26 cellular contexts compared by ENCODE assay signal in genomic region chr10:8794860-8795259, GRCh38.
DNase-seq lines count a peak whose midpoint lies in the region; ATAC-seq and TF ChIP-seq lines count a peak whose summit lies in the region.
"Had no signal": no experiment of that assay in that cellular context is flagged by ENCODE, and none has a peak within 500 bp of the region (broad histone marks: within the 10 kb centered on the region; RNA-seq: fewer than 3 reads in every experiment).

No MANE protein-coding gene starts in this region.

- peak; percentile 40 for ATAC-seq in stimulated activated naive CD8-positive, alpha-beta T cell treated with anti-CD3 and anti-CD28 coated beads, Interleukin-15, Interleukin-2, amounts not matched to agents 100 U/mL and 50 U/mL, for 24 hours
- ATAC-seq in stimulated activated naive CD8-positive, alpha-beta T cell treated with anti-CD3 and anti-CD28 coated beads, Interleukin-15, amount 100 ng/mL, for 72 hours = no peak
- ATAC-seq: CD8-positive, alpha-beta T cell; Right ventricle myocardium inferior had no signal

- H3K4me1 ChIP-seq in thyroid gland = peaks cover 8 to 11% of the 10 kb centered on the region in 2 donors

- H3K27ac Mint-ChIP-seq in T-helper 2 cell treated with Interferon-gamma antibody and Interleukin-4, amounts not matched to agents 5 μg/mL and 100 μg/mL, for 36 hours = no peak overlapping the region
- H3K27ac Mint-ChIP-seq in activated T-cell treated with anti-CD3 and anti-CD28 coated beads, Interleukin-2, amount 50 U/mL, for 24 hours = no peak overlapping the region
- no peak overlapping the region for H3K27ac Mint-ChIP-seq in stimulated activated naive CD8-positive, alpha-beta T cell treated with anti-CD3 and anti-CD28 coated beads, Interleukin-15, amount 100 ng/mL, for 72 hours
- H3K27ac Mint-ChIP-seq: B cell, IgD-negative memory B cell had no signal

- H3K4me3 ChIP-seq in thyroid gland (replicated peaks in 1 of 3) = no peak overlapping the region
- H3K4me3 ChIP-seq: PC-9 had no signal

- H3K27me3 ChIP-seq in thyroid gland = no peaks in the 10 kb centered on the region

- no peak for TF ChIP-seq POLR2A in thyroid gland (IDR thresholded peaks at IDR 0.05)

- intact Hi-C loops in thyroid gland (cut with DNase I) = no loop called here

- DNase-seq in T-helper 2 cell treated with Interferon-gamma antibody and Interleukin-4, amounts not matched to agents 5 μg/mL and 100 μg/mL, for 36 hours (ENCODE audit: low spot score) = peak; percentile 48
- DNase-seq in T-helper 2 cell = no peak
- peak; percentile 32 for DNase-seq in activated T-cell treated with anti-CD3 and anti-CD28 coated beads, Interleukin-2, amount 50 U/mL, for 24 hours
- no peak for DNase-seq in activated T-cell treated with anti-CD3 and anti-CD28 coated beads, Interleukin-2, amount 50 U/mL, for 1 hour
- DNase-seq in stimulated activated naive CD8-positive, alpha-beta T cell treated with anti-CD3 and anti-CD28 coated beads, Interleukin-15, Interleukin-2, amounts not matched to agents 100 U/mL and 50 U/mL, for 24 hours = peak; percentile 9
- DNase-seq in stimulated activated naive CD8-positive, alpha-beta T cell treated with anti-CD3 and anti-CD28 coated beads, Interleukin-15, amount 100 ng/mL, for 72 hours = no peak
- DNase-seq in thyroid gland = no peak
- DNase-seq in activated gamma-delta T cell (lab: John Stamatoyannopoulos, UW) = no peak
- DNase-seq: CD8-positive, alpha-beta T cell; DMS 273 treated with DMSO at 0.1 percent for 48 hours; DMS79; GF-D8; HCEC 1CT; MM.1S; NCI-H1048; NCI-H1417; NCI-H1694; NCI-H2029 treated with DMSO at 0.1 percent for 48 hours; NCI-H526 treated with DMSO at 0.1 percent for 48 hours; PC-9 had no signal

- no peaks in the 10 kb centered on the region for H3K27me3 Mint-ChIP-seq in T-helper 2 cell treated with Interferon-gamma antibody and Interleukin-4, amounts not matched to agents 5 μg/mL and 100 μg/mL, for 36 hours (ENCODE audit: low read depth)
- H3K27me3 Mint-ChIP-seq in activated T-cell treated with anti-CD3 and anti-CD28 coated beads, Interleukin-2, amount 50 U/mL, for 24 hours = peaks cover 2% of the 10 kb centered on the region
- H3K27me3 Mint-ChIP-seq in stimulated activated naive CD8-positive, alpha-beta T cell treated with anti-CD3 and anti-CD28 coated beads, Interleukin-15, amount 100 ng/mL, for 72 hours = no peaks in the 10 kb centered on the region
- H3K27me3 Mint-ChIP-seq: B cell, IgD-negative memory B cell had no signal

- no peaks in the 10 kb centered on the region for H3K36me3 Mint-ChIP-seq in T-helper 2 cell treated with Interferon-gamma antibody and Interleukin-4, amounts not matched to agents 5 μg/mL and 100 μg/mL, for 36 hours (ENCODE audit: low read depth)
- H3K36me3 Mint-ChIP-seq in activated T-cell treated with anti-CD3 and anti-CD28 coated beads, Interleukin-2, amount 50 U/mL, for 24 hours (ENCODE audit: low read depth) = no peaks in the 10 kb centered on the region
- H3K36me3 Mint-ChIP-seq: CD8-positive, alpha-beta T cell; IgD-negative memory B cell had no signal

- no peaks in the 10 kb centered on the region for H3K9me3 ChIP-seq in thyroid gland

- WGBS in thyroid gland, 2 donors = 89 to 92% methylated on average over 2 of the region's 2 CpGs

- H3K4me3 Mint-ChIP-seq in T-helper 2 cell treated with Interferon-gamma antibody and Interleukin-4, amounts not matched to agents 5 μg/mL and 100 μg/mL, for 36 hours = no peak overlapping the region
- no peak overlapping the region for H3K4me3 Mint-ChIP-seq in activated T-cell treated with anti-CD3 and anti-CD28 coated beads, Interleukin-2, amount 50 U/mL, for 24 hours
- no peak overlapping the region for H3K4me3 Mint-ChIP-seq in stimulated activated naive CD8-positive, alpha-beta T cell treated with anti-CD3 and anti-CD28 coated beads, Interleukin-15, amount 100 ng/mL, for 72 hours
- H3K4me3 Mint-ChIP-seq: B cell; CD8-positive, alpha-beta T cell; IgD-negative memory B cell had no signal

- peaks cover 14% of the 10 kb centered on the region for H3K9me3 Mint-ChIP-seq in T-helper 2 cell treated with Interferon-gamma antibody and Interleukin-4, amounts not matched to agents 5 μg/mL and 100 μg/mL, for 36 hours
- H3K9me3 Mint-ChIP-seq in activated T-cell treated with anti-CD3 and anti-CD28 coated beads, Interleukin-2, amount 50 U/mL, for 24 hours = peaks cover 4% of the 10 kb centered on the region
- peaks cover 4 to 16% of the 10 kb centered on the region in 2 donors for H3K9me3 Mint-ChIP-seq in stimulated activated naive CD8-positive, alpha-beta T cell treated with anti-CD3 and anti-CD28 coated beads, Interleukin-15, amount 100 ng/mL, for 72 hours
- H3K9me3 Mint-ChIP-seq: CD8-positive, alpha-beta T cell had no signal

- H3K36me3 ChIP-seq in thyroid gland = no peaks in the 10 kb centered on the region

- peak overlapping the region in 2 of 3 donors; percentile 41 to 67 for H3K27ac ChIP-seq in thyroid gland
- H3K27ac ChIP-seq: 22Rv1, C4-2B, KMS-11, PC-9 had no signal

- H3K4me1 Mint-ChIP-seq in T-helper 2 cell treated with Interferon-gamma antibody and Interleukin-4, amounts not matched to agents 5 μg/mL and 100 μg/mL, for 36 hours (ENCODE audit: low read depth) = peaks cover 5% of the 10 kb centered on the region
- peaks cover 15% of the 10 kb centered on the region for H3K4me1 Mint-ChIP-seq in activated T-cell treated with anti-CD3 and anti-CD28 coated beads, Interleukin-2, amount 50 U/mL, for 24 hours (ENCODE audit: low read depth)
- no peaks in the 10 kb centered on the region for H3K4me1 Mint-ChIP-seq in stimulated activated naive CD8-positive, alpha-beta T cell treated with anti-CD3 and anti-CD28 coated beads, Interleukin-15, amount 100 ng/mL, for 72 hours
- H3K4me1 Mint-ChIP-seq: B cell, IgD-negative memory B cell had no signal

- no peak for TF ChIP-seq CTCF in thyroid gland (IDR thresholded peaks at IDR 0.05)

Comparison
In these comparisons a context has a peak if more than half of its experiments do, and no peak if none do; other contexts are left out.
1. DNase-seq: peak in T-helper 2 cell treated with Interferon-gamma antibody and Interleukin-4, amounts not matched to agents 5 μg/mL and 100 μg/mL, for 36 hours (single experiment), activated T-cell treated with anti-CD3 and anti-CD28 coated beads, Interleukin-2, amount 50 U/mL, for 24 hours (single experiment) and stimulated activated naive CD8-positive, alpha-beta T cell treated with anti-CD3 and anti-CD28 coated beads, Interleukin-15, Interleukin-2, amounts not matched to agents 100 U/mL and 50 U/mL, for 24 hours (single experiment); none in T-helper 2 cell (0 of 5), activated T-cell treated with anti-CD3 and anti-CD28 coated beads, Interleukin-2, amount 50 U/mL, for 1 hour (single experiment), stimulated activated naive CD8-positive, alpha-beta T cell treated with anti-CD3 and anti-CD28 coated beads, Interleukin-15, amount 100 ng/mL, for 72 hours (0 of 2), thyroid gland (0 of 2) and activated gamma-delta T cell (single experiment).